ENCODE assay signal across 14 cellular contexts in genomic region chr15:68646751-68647150, GRCh38.
"Had no signal": no experiment of that assay in that cellular context is flagged by ENCODE, and none has a peak within 500 bp of the region (broad histone marks: within the 10 kb centered on the region; RNA-seq: fewer than 3 reads in every experiment).

No MANE protein-coding gene starts in this region.

- H3K4me1 ChIP-seq: adrenal gland had no signal

- H3K36me3 ChIP-seq: adrenal gland, esophagus muscularis mucosa, suprapubic skin had no signal

- H3K36me3 Mint-ChIP-seq: immature natural killer cell; naive thymus-derived CD8-positive, alpha-beta T cell had no signal

- H3K4me1 Mint-ChIP-seq: activated CD4-positive, alpha-beta memory T cell treated with anti-CD3 and anti-CD28 coated beads, Interleukin-2, amount 10 ng/mL, durations not matched to agents 7 days and 5 days; immature natural killer cell; naive thymus-derived CD8-positive, alpha-beta T cell had no signal

- H3K9me3 Mint-ChIP-seq: activated CD4-positive, alpha-beta memory T cell treated with anti-CD3 and anti-CD28 coated beads, Interleukin-2, amount 10 ng/mL, durations not matched to agents 7 days and 5 days; activated naive CD4-positive, alpha-beta T cell treated with anti-CD3 and anti-CD28 coated beads for 36 hours; dendritic cell treated with granulocyte-macrophage colony-stimulating factor and Interleukin-4, amounts not matched to agents 40 ng/mL and 50 ng/mL, for 4 days; immature natural killer cell; naive thymus-derived CD8-positive, alpha-beta T cell had no signal

- H3K27me3 Mint-ChIP-seq: activated CD4-positive, alpha-beta memory T cell treated with anti-CD3 and anti-CD28 coated beads, Interleukin-2, amount 10 ng/mL, durations not matched to agents 7 days and 5 days; dendritic cell treated with granulocyte-macrophage colony-stimulating factor and Interleukin-4, amounts not matched to agents 40 ng/mL and 50 ng/mL, for 4 days had no signal

- H3K9me3 ChIP-seq: adrenal gland, esophagus muscularis mucosa, mucosa of descending colon, suprapubic skin had no signal

- DNase-seq: activated CD4-positive, alpha-beta memory T cell treated with anti-CD3 and anti-CD28 coated beads, Interleukin-2, amount 10 ng/mL, durations not matched to agents 7 days and 5 days; activated naive CD4-positive, alpha-beta T cell treated with anti-CD3 and anti-CD28 coated beads for 36 hours; adrenal gland; immature natural killer cell; left colon; mucosa of descending colon; naive thymus-derived CD8-positive, alpha-beta T cell; stimulated activated CD4-positive, alpha-beta T cell treated with anti-CD3 and anti-CD28 coated beads, Interleukin-4, amount 100 ng/mL, for 1 hour; stimulated activated CD8-positive, alpha-beta memory T cell treated with anti-CD3 and anti-CD28 coated beads, Interleukin-4, amount 100 ng/mL, for 48 hours; stimulated activated naive CD8-positive, alpha-beta T cell treated with anti-CD3 and anti-CD28 coated beads, Interleukin-15, Interleukin-2, amounts not matched to agents 100 U/mL and 50 U/mL, for 24 hours; T-helper 9 cell had no signal

- H3K4me3 Mint-ChIP-seq: activated CD4-positive, alpha-beta memory T cell treated with anti-CD3 and anti-CD28 coated beads, Interleukin-2, amount 10 ng/mL, durations not matched to agents 7 days and 5 days; activated naive CD4-positive, alpha-beta T cell treated with anti-CD3 and anti-CD28 coated beads for 36 hours; dendritic cell treated with granulocyte-macrophage colony-stimulating factor and Interleukin-4, amounts not matched to agents 40 ng/mL and 50 ng/mL, for 4 days; immature natural killer cell; naive thymus-derived CD8-positive, alpha-beta T cell had no signal

- H3K4me3 ChIP-seq: adrenal gland, esophagus muscularis mucosa, mucosa of descending colon, suprapubic skin had no signal

- H3K27ac Mint-ChIP-seq: activated CD4-positive, alpha-beta memory T cell treated with anti-CD3 and anti-CD28 coated beads, Interleukin-2, amount 10 ng/mL, durations not matched to agents 7 days and 5 days; activated naive CD4-positive, alpha-beta T cell treated with anti-CD3 and anti-CD28 coated beads for 36 hours; dendritic cell treated with granulocyte-macrophage colony-stimulating factor and Interleukin-4, amounts not matched to agents 40 ng/mL and 50 ng/mL, for 4 days; immature natural killer cell; naive thymus-derived CD8-positive, alpha-beta T cell had no signal

- H3K27me3 ChIP-seq: adrenal gland, suprapubic skin had no signal

- ATAC-seq: left colon; mucosa of descending colon; naive thymus-derived CD8-positive, alpha-beta T cell; stimulated activated naive CD8-positive, alpha-beta T cell treated with anti-CD3 and anti-CD28 coated beads, Interleukin-15, Interleukin-2, amounts not matched to agents 100 U/mL and 50 U/mL, for 24 hours had no signal

- H3K27ac ChIP-seq: adrenal gland, esophagus muscularis mucosa, suprapubic skin had no signal
